ENCODE assay signal across 22 cellular contexts in the genomic region with DNA sequence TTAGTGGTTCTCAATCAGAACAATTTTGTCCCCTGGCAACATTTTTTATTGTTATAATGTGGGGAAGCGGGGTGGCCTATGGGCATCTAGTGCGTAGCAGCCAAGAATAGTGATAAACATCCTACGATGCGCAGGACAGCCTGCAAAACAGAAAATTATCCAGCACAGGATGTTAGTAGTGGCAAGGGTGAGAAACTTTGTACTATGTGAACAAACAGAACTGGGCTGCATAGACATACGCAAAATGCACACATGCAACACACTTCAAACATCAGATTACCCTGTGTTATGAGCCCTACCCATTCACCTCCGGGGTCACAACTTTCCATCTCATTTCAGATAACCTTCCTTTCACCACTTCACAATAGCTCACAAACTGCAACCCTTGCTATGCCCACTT. TPM values are rescaled to one million over a fixed set of nuclear protein-coding genes. Genes with fewer than 3 reads are reported as not detected.
"Had no signal": no experiment of that assay in that cellular context is flagged by ENCODE, and none has a peak within 500 bp of the region (broad histone marks: within the 10 kb centered on the region; RNA-seq: fewer than 3 reads in every experiment).

No MANE protein-coding gene starts in this region.

- ATAC-seq: activated CD4-positive, CD25-positive, alpha-beta regulatory T cell treated with anti-CD3 and anti-CD28 coated beads, Interleukin-2, amount 50 U/mL, for 24 hours; heart left ventricle; left cardiac atrium; sciatic nerve; stimulated activated naive B cell treated with anti-CD40 and anti-IgM and Interleukin-4, amounts not matched to agents 10 μg/mL and 1 μg/mL and 100 μg/mL, for 72 hours had no signal

- H3K9me3 ChIP-seq: adrenal gland, ascending aorta, transverse colon, uterus had no signal

- H3K4me1 ChIP-seq: uterus had no signal

- H3K27me3 ChIP-seq: adrenal gland, ascending aorta, heart left ventricle, transverse colon, uterus had no signal

- H3K4me3 ChIP-seq: adrenal gland, ascending aorta, heart left ventricle, smooth muscle cell, transverse colon, uterus had no signal

- H3K27me3 Mint-ChIP-seq: activated naive CD4-positive, alpha-beta T cell treated with anti-CD3 and anti-CD28 coated beads, Interleukin-2, amount 10 ng/mL, durations not matched to agents 7 days and 5 days; dendritic cell treated with granulocyte-macrophage colony-stimulating factor and Interleukin-4, amounts not matched to agents 40 ng/mL and 50 ng/mL, for 4 days; stimulated activated naive B cell treated with anti-CD40 and anti-IgM and Interleukin-4, amounts not matched to agents 10 μg/mL and 1 μg/mL and 100 μg/mL, for 72 hours had no signal

- H3K4me3 Mint-ChIP-seq: activated naive CD4-positive, alpha-beta T cell treated with anti-CD3 and anti-CD28 coated beads, Interleukin-2, amount 10 ng/mL, durations not matched to agents 7 days and 5 days; dendritic cell treated with granulocyte-macrophage colony-stimulating factor and Interleukin-4, amounts not matched to agents 40 ng/mL and 50 ng/mL, for 4 days; stimulated activated naive B cell treated with anti-CD40 and anti-IgM and Interleukin-4, amounts not matched to agents 10 μg/mL and 1 μg/mL and 100 μg/mL, for 72 hours; T-helper 2 cell treated with Interferon-gamma antibody and Interleukin-4, amounts not matched to agents 5 μg/mL and 100 μg/mL, for 36 hours had no signal

- DNase-seq: activated CD4-positive, alpha-beta T cell treated with anti-CD3 and anti-CD28 coated beads, Interleukin-2, amount 50 U/mL, for 1 hour; activated CD8-positive, alpha-beta memory T cell treated with anti-CD3 and anti-CD28 coated beads for 24 hours; activated CD8-positive, alpha-beta memory T cell treated with anti-CD3 and anti-CD28 coated beads, Interleukin-2, amount 50 U/mL, for 4 hours; activated naive CD4-positive, alpha-beta T cell treated with anti-CD3 and anti-CD28 coated beads, Interleukin-2, amount 10 ng/mL, durations not matched to agents 7 days and 5 days; activated T-cell treated with anti-CD3 and anti-CD28 coated beads, Interleukin-2, amount 50 U/mL, for 48 hours; adrenal gland; effector CD4-positive, alpha-beta T cell; heart left ventricle; islet precursor cell; left cardiac atrium; midbrain; stimulated activated CD4-positive, alpha-beta T cell treated with anti-CD3 and anti-CD28 coated beads, Interleukin-15, amount 100 ng/mL, for 24 hours; stimulated activated naive B cell treated with anti-CD40 and anti-IgM and Interleukin-4, amounts not matched to agents 10 μg/mL and 1 μg/mL and 100 μg/mL, for 72 hours; transverse colon; uterus had no signal

- H3K36me3 ChIP-seq: adrenal gland, ascending aorta, transverse colon, uterus had no signal

- H3K27ac ChIP-seq: adrenal gland, ascending aorta, heart left ventricle, transverse colon, uterus, VCaP had no signal

- H3K27ac Mint-ChIP-seq: activated naive CD4-positive, alpha-beta T cell treated with anti-CD3 and anti-CD28 coated beads, Interleukin-2, amount 10 ng/mL, durations not matched to agents 7 days and 5 days; stimulated activated naive B cell treated with anti-CD40 and anti-IgM and Interleukin-4, amounts not matched to agents 10 μg/mL and 1 μg/mL and 100 μg/mL, for 72 hours; T-helper 2 cell treated with Interferon-gamma antibody and Interleukin-4, amounts not matched to agents 5 μg/mL and 100 μg/mL, for 36 hours had no signal

- H3K4me2 ChIP-seq: smooth muscle cell had no signal

RNA-seq across cellular contexts. Expression of a gene that starts 38.8 kb away (rescaled TPM):
- total RNA-seq: ascending aorta had no signal
